In the genomic region with DNA sequence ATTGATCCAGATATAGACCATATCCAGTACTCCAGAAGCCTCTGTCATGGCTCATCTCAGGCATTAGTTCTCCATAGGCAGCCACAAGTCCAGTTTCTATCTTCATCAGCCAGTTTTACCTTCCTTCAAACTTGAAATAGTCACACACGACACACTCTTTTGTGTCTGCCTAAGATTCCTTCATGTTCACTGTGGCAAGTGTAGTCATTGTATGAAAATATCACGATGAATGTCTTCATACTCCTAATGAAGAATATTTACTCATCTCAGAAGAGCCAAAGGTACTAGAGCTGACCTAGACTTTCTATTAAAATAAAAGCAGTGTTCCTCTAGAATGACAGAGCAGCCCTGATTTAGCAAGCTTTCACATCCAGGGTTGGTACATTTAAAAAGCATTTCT, we compare ENCODE assay signal across 19 cellular contexts.
A peak's percentile ranks its signal among the peaks of the same experiment; 100 is the strongest.
DNase-seq lines count a peak whose midpoint lies in the region; ATAC-seq, FAIRE-seq and TF ChIP-seq lines count a peak whose summit lies in the region.
"Had no signal": no experiment of that assay in that cellular context is flagged by ENCODE, and none has a peak within 500 bp of the region (broad histone marks: within the 10 kb centered on the region; RNA-seq: fewer than 3 reads in every experiment).

No MANE protein-coding gene starts in this region.

- H3K9ac ChIP-seq in GM12878 (ENCODE audit: control insufficient read depth, insufficient read depth, low read length): no peak overlapping the region
- H3K9ac ChIP-seq: BLaER1 treated with 17β-estradiol and CSF1 and Interleukin-3, amounts not matched to agents 10 nM and 100 nM had no signal

- no peaks in the 10 kb centered on the region for H4K20me1 ChIP-seq in GM12878 (ENCODE audit: control insufficient read depth, insufficient read depth)
- H4K20me1 ChIP-seq: BLaER1 treated with 17β-estradiol and CSF1 and Interleukin-3, amounts not matched to agents 10 nM and 100 nM had no signal

- no peaks in the 10 kb centered on the region for H3K9me3 Mint-ChIP-seq in activated CD4-positive, alpha-beta T cell treated with anti-CD3 and anti-CD28 coated beads, Interleukin-2, amount 10 ng/mL, durations not matched to agents 24 days and 14 days
- no peaks in the 10 kb centered on the region for H3K9me3 Mint-ChIP-seq in stimulated activated effector memory CD8-positive, alpha-beta T cell treated with anti-CD3 and anti-CD28 coated beads, Interleukin-12 subunit alpha, Interleukin-12 subunit beta, amount 100 ng/mL, for 72 hours
- H3K9me3 Mint-ChIP-seq: CD8-positive, alpha-beta T cell had no signal

- H3K9me3 ChIP-seq in GM12878 (replicated peaks; ENCODE audit: control insufficient read depth, insufficient read depth, low read length) (no peaks in the 10 kb centered on the region), T-helper 17 cell (ENCODE audit: control insufficient read depth, low read length, poor library complexity, severe bottlenecking) (no peaks in the 10 kb centered on the region)
- H3K9me3 ChIP-seq: A549; BLaER1 treated with 17β-estradiol and CSF1 and Interleukin-3, amounts not matched to agents 10 nM and 100 nM had no signal

- no peaks in the 10 kb centered on the region for H3K27me3 ChIP-seq in GM12878 (replicated peaks in 1 of 2; ENCODE audit: control insufficient read depth in 2 of 2, insufficient read depth in 2 of 2, low read length in 1 of 2)
- no peaks in the 10 kb centered on the region for H3K27me3 ChIP-seq in dorsolateral prefrontal cortex
- H3K27me3 ChIP-seq: BLaER1 treated with 17β-estradiol and CSF1 and Interleukin-3, amounts not matched to agents 10 nM and 100 nM had no signal

- no peak for FAIRE-seq in GM12878 (lab: Jason Lieb, UNC)
- FAIRE-seq: A549, GM12891, GM19239, HTR-8/SVneo had no signal

- POLR2A ChIA-PET in GM12878 (lab: Charles Lee): no interaction called here

- ATAC-seq in GM12878: no peak
- ATAC-seq in stimulated activated effector memory CD8-positive, alpha-beta T cell treated with anti-CD3 and anti-CD28 coated beads, Interleukin-12 subunit alpha, Interleukin-12 subunit beta, amount 100 ng/mL, for 72 hours: peak; percentile 56
- no peak for ATAC-seq in T-helper 17 cell
- ATAC-seq: A549; CD8-positive, alpha-beta T cell had no signal

- H2AFZ ChIP-seq in GM12878 (ENCODE audit: control insufficient read depth, low read depth, low read length): no peak overlapping the region

- SMC1A ChIA-PET in GM12878 (lab: Charles Lee; ENCODE audit: uncharacterized antibody, unreplicated experiment): interaction anchor here (1.9 kb wide), 1 partner anchor 61 kb away, joined by 6 read pairs; no protein-coding TSS in a partner anchor

- CTCF ChIA-PET in GM12878 (lab: Yijun Ruan, JAX): interaction anchor here (0.6 to 1.4 kb wide), 2 partner anchors 61 to 582 kb away, joined by 3 read pairs; no protein-coding TSS in a partner anchor

- H3K79me2 ChIP-seq in GM12878 (ENCODE audit: control insufficient read depth, insufficient read depth, low read length): no peaks in the 10 kb centered on the region

- RAD21 ChIA-PET in GM12878 (lab: Charles Lee; ENCODE audit: unreplicated experiment): interaction anchor here (0.7 kb wide), 1 partner anchor 283 kb away, joined by 3 read pairs; no protein-coding TSS in a partner anchor

- H3K4me3 Mint-ChIP-seq in activated CD4-positive, alpha-beta T cell treated with anti-CD3 and anti-CD28 coated beads, Interleukin-2, amount 10 ng/mL, durations not matched to agents 24 days and 14 days: no peak overlapping the region
- H3K4me3 Mint-ChIP-seq in stimulated activated effector memory CD8-positive, alpha-beta T cell treated with anti-CD3 and anti-CD28 coated beads, Interleukin-12 subunit alpha, Interleukin-12 subunit beta, amount 100 ng/mL, for 72 hours: no peak overlapping the region
- no peak overlapping the region for H3K4me3 Mint-ChIP-seq in T-helper 17 cell
- H3K4me3 Mint-ChIP-seq: B cell; CD8-positive, alpha-beta T cell had no signal

- intact Hi-C loops in activated CD4-positive, alpha-beta T cell treated with anti-CD3 and anti-CD28 coated beads, Interleukin-2, amount 10 ng/mL, durations not matched to agents 24 days and 14 days (cut with micrococcal nuclease): no loop called here
- intact Hi-C loops in GM12878 (cut with micrococcal nuclease; ENCODE audit: unreplicated experiment): loop anchor here (5.0 kb wide), 2 partner anchors 283 to 613 kb away; no protein-coding TSS in a partner anchor
- intact Hi-C loops in dorsolateral prefrontal cortex (cut with DNase I): no loop called here

- no peaks in the 10 kb centered on the region for H3K36me3 Mint-ChIP-seq in activated CD4-positive, alpha-beta T cell treated with anti-CD3 and anti-CD28 coated beads, Interleukin-2, amount 10 ng/mL, durations not matched to agents 24 days and 14 days (ENCODE audit: low read depth)
- H3K36me3 Mint-ChIP-seq in stimulated activated effector memory CD8-positive, alpha-beta T cell treated with anti-CD3 and anti-CD28 coated beads, Interleukin-12 subunit alpha, Interleukin-12 subunit beta, amount 100 ng/mL, for 72 hours: no peaks in the 10 kb centered on the region
- peaks cover 2% of the 10 kb centered on the region for H3K36me3 Mint-ChIP-seq in T-helper 17 cell (ENCODE audit: low read depth)
- H3K36me3 Mint-ChIP-seq: CD8-positive, alpha-beta T cell had no signal

- in situ Hi-C loops in GM12878 (cut with MboI): no loop called here

- no peak for TF ChIP-seq CTCF in GM12878 (IDR thresholded peaks at IDR 0.05 in 2 of 3, conservative IDR thresholded peaks at IDR 0.05 in 1 of 3; ENCODE audit: control insufficient read depth in 2 of 3, extremely low read depth in 1 of 3, insufficient read depth in 1 of 3, low read depth in 3 of 3, low read length in 3 of 3)
- no peak for TF ChIP-seq CTCF in dorsolateral prefrontal cortex (IDR thresholded peaks at IDR 0.05 in 54 of 56, conservative IDR thresholded peaks at IDR 0.05 in 2 of 56; ENCODE audit: low read depth in 1 of 56, partially characterized antibody in 56 of 56)

- no peak overlapping the region for H3K4me2 ChIP-seq in GM12878 (ENCODE audit: control insufficient read depth, insufficient read depth)
- H3K4me2 ChIP-seq: A549; BLaER1 treated with 17β-estradiol and CSF1 and Interleukin-3, amounts not matched to agents 10 nM and 100 nM had no signal

- no peaks in the 10 kb centered on the region for H3K4me1 ChIP-seq in GM12878 (ENCODE audit: control insufficient read depth, insufficient read depth, low read length)
- H3K4me1 ChIP-seq: BLaER1 treated with 17β-estradiol and CSF1 and Interleukin-3, amounts not matched to agents 10 nM and 100 nM had no signal

- peak; percentile 21 for DNase-seq in activated CD4-positive, alpha-beta T cell treated with anti-CD3 and anti-CD28 coated beads, Interleukin-2, amount 10 ng/mL, durations not matched to agents 24 days and 14 days
- no peak for DNase-seq in activated CD4-positive, alpha-beta T cell treated with anti-CD3 and anti-CD28 coated beads for 4 hours
- DNase-seq in GM12878 (ENCODE audit: low read depth, low spot score): no peak
- no peak for DNase-seq in stimulated activated effector memory CD8-positive, alpha-beta T cell treated with anti-CD3 and anti-CD28 coated beads, Interleukin-12 subunit alpha, Interleukin-12 subunit beta, amount 100 ng/mL, for 72 hours (ENCODE audit: low spot score in 2 of 2)
- no peak for DNase-seq in dorsolateral prefrontal cortex
- DNase-seq in T-helper 17 cell: no peak
- no peak for DNase-seq in activated T-cell treated with anti-CD3 and anti-CD28 coated beads, Interleukin-2, amount 50 U/mL, for 1 hour
- DNase-seq: Calu3; CD8-positive, alpha-beta T cell; DMS79 treated with DMSO at 0.1 percent for 48 hours; HCEC 1CT; IMR-90 had no signal

- H3K4me3 ChIP-seq in GM12878 (no peak overlapping the region), dorsolateral prefrontal cortex (no peak overlapping the region)
- H3K4me3 ChIP-seq: A549; BLaER1 treated with 17β-estradiol and CSF1 and Interleukin-3, amounts not matched to agents 10 nM and 100 nM had no signal

- no peak overlapping the region for H3K27ac Mint-ChIP-seq in activated CD4-positive, alpha-beta T cell treated with anti-CD3 and anti-CD28 coated beads, Interleukin-2, amount 10 ng/mL, durations not matched to agents 24 days and 14 days
- no peak overlapping the region for H3K27ac Mint-ChIP-seq in stimulated activated effector memory CD8-positive, alpha-beta T cell treated with anti-CD3 and anti-CD28 coated beads, Interleukin-12 subunit alpha, Interleukin-12 subunit beta, amount 100 ng/mL, for 72 hours
- H3K27ac Mint-ChIP-seq in T-helper 17 cell: no peak overlapping the region
- H3K27ac Mint-ChIP-seq: B cell; CD8-positive, alpha-beta T cell had no signal

- no peaks in the 10 kb centered on the region for H3K36me3 ChIP-seq in GM12878 (ENCODE audit: control insufficient read depth in 2 of 2, insufficient read depth in 2 of 2, low read length in 1 of 2)
- H3K36me3 ChIP-seq: BLaER1 treated with 17β-estradiol and CSF1 and Interleukin-3, amounts not matched to agents 10 nM and 100 nM had no signal

- TF ChIP-seq EP300 in GM12878 (IDR thresholded peaks at IDR 0.05; ENCODE audit: borderline replicate concordance in 1 of 2, control insufficient read depth in 1 of 2, low read depth in 2 of 2, low read length in 2 of 2): no peak

- H3K27ac ChIP-seq in GM12878 (ENCODE audit: control insufficient read depth, insufficient read depth) (no peak overlapping the region), dorsolateral prefrontal cortex (no peak overlapping the region)
- H3K27ac ChIP-seq: 22Rv1; A549; BLaER1 treated with 17β-estradiol and CSF1 and Interleukin-3, amounts not matched to agents 10 nM and 100 nM had no signal

- H3K4me1 Mint-ChIP-seq in activated CD4-positive, alpha-beta T cell treated with anti-CD3 and anti-CD28 coated beads, Interleukin-2, amount 10 ng/mL, durations not matched to agents 24 days and 14 days: no peaks in the 10 kb centered on the region
- H3K4me1 Mint-ChIP-seq in stimulated activated effector memory CD8-positive, alpha-beta T cell treated with anti-CD3 and anti-CD28 coated beads, Interleukin-12 subunit alpha, Interleukin-12 subunit beta, amount 100 ng/mL, for 72 hours: no peaks in the 10 kb centered on the region
- peaks cover 8% of the 10 kb centered on the region for H3K4me1 Mint-ChIP-seq in T-helper 17 cell
- H3K4me1 Mint-ChIP-seq: B cell had no signal

- TF ChIP-seq POLR2A in GM12878 (IDR thresholded peaks at IDR 0.05; ENCODE audit: low read depth, low read length): no peak

- no peak for TF ChIP-seq RAD21 in GM12878 (IDR thresholded peaks at IDR 0.05; ENCODE audit: insufficient read depth, low read depth, low read length)

- WGBS in GM12878 (ENCODE audit: insufficient coverage, insufficient replicate concordance, low lambda C conversion rate, missing lambda C conversion rate): 0% methylated on average over 2 of the region's 2 CpGs

- BruUV-seq in GM12878 (replicated peaks; lab: Mats Ljungman, UMichigan): no TSS peak

- H3K27me3 Mint-ChIP-seq in activated CD4-positive, alpha-beta T cell treated with anti-CD3 and anti-CD28 coated beads, Interleukin-2, amount 10 ng/mL, durations not matched to agents 24 days and 14 days: peaks cover 10% of the 10 kb centered on the region
- peaks cover 10% of the 10 kb centered on the region for H3K27me3 Mint-ChIP-seq in T-helper 17 cell

TF ChIP-seq in GM12878, 131 proteins besides CTCF, POLR2A, EP300 and RAD21 (continues in another document):
- TF ChIP-seq FOS (IDR thresholded peaks at IDR 0.05; ENCODE audit: borderline replicate concordance, extremely low read depth, insufficient read length) (no peak), POLR2AphosphoS2 (IDR thresholded peaks at IDR 0.05; ENCODE audit: low read depth, low read length) (no peak)
